ENCODE assay signal across 1 cellular context in genomic region chr7:16657656-16658279, GRCh38.
TF ChIP-seq lines count a peak whose summit lies in the region.

No MANE protein-coding gene starts in this region.

TF ChIP-seq in K562, 482 proteins besides CTCF, POLR2A, EP300 and RAD21 (continued from another document and continues in another):
- TF ChIP-seq ZBTB49 (CRISPR knock-in tag; IDR thresholded peaks at IDR 0.05; ENCODE audit: borderline replicate concordance) (no peak), REST (CRISPR knock-in tag; IDR thresholded peaks at IDR 0.05; ENCODE audit: low read depth) (no peak), RERE (CRISPR knock-in tag; IDR thresholded peaks at IDR 0.05; ENCODE audit: borderline replicate concordance) (no peak), KHSRP (IDR thresholded peaks at IDR 0.05) (no peak), ZNF507 (tag; conservative IDR thresholded peaks at IDR 0.05) (no peak), EWSR1 (IDR thresholded peaks at IDR 0.05; ENCODE audit: borderline replicate concordance, low read depth, partially characterized antibody) (no peak), CBX8 (IDR thresholded peaks at IDR 0.05; ENCODE audit: borderline replicate concordance, extremely low read depth, low read depth, low read length, poor library complexity, severe bottlenecking) (no peak), ZBTB2 (IDR thresholded peaks at IDR 0.05) (peak; percentile 39; the same call in 1 of the 2 replicates), ZNF699 (CRISPR knock-in tag; IDR thresholded peaks at IDR 0.05; ENCODE audit: insufficient replicate concordance) (no peak), TAF15 (IDR thresholded peaks at IDR 0.05; ENCODE audit: low read depth, low read length) (no peak), ZNF318 (IDR thresholded peaks at IDR 0.05; ENCODE audit: borderline replicate concordance in 1 of 2, low read depth in 1 of 2) (peak in 1 of 2 experiments; percentile 77; a peak in 2 of 4 replicates), HSF4 (CRISPR knock-in tag; IDR thresholded peaks at IDR 0.05; ENCODE audit: borderline replicate concordance) (no peak), NCOR1 (IDR thresholded peaks at IDR 0.05) (peak; percentile 67), CSDE1 (IDR thresholded peaks at IDR 0.05) (no peak), KLF1 (tag; IDR thresholded peaks at IDR 0.05) (no peak), ZKSCAN3 (CRISPR knock-in tag; IDR thresholded peaks at IDR 0.05) (no peak), NFIX (CRISPR knock-in tag; IDR thresholded peaks at IDR 0.05; ENCODE audit: low read depth) (no peak), ZFP36 (IDR thresholded peaks at IDR 0.05; ENCODE audit: low read depth, low read length, partially characterized antibody) (no peak), THAP12 (CRISPR knock-in tag; IDR thresholded peaks at IDR 0.05) (no peak), ZNF551 (CRISPR knock-in tag; IDR thresholded peaks at IDR 0.05) (no peak), NFE2L1 (tag; IDR thresholded peaks at IDR 0.05; ENCODE audit: borderline replicate concordance, low read depth) (no peak), VEZF1 (CRISPR knock-in tag; IDR thresholded peaks at IDR 0.05) (peak; percentile 27; the same call in 1 of the 2 replicates), KLF16 (IDR thresholded peaks at IDR 0.05) (no peak), MCM7 (IDR thresholded peaks at IDR 0.05) (no peak), ELF1 (tag; IDR thresholded peaks at IDR 0.05) (peak; percentile 67), KLF13 (tag; IDR thresholded peaks at IDR 0.05; ENCODE audit: borderline replicate concordance, low read depth) (no peak), ATF7 (IDR thresholded peaks at IDR 0.05) (peak; percentile 95), SRSF1 (IDR thresholded peaks at IDR 0.05; ENCODE audit: low read depth, low read length) (no peak), HIVEP1 (CRISPR knock-in tag; IDR thresholded peaks at IDR 0.05) (no peak), ZNF668 (CRISPR knock-in tag; IDR thresholded peaks at IDR 0.05) (no peak)
